Comparison of ENCODE assay signal across 12 cellular contexts in genomic region chr9:135076143-135076875, GRCh38. TPM values are rescaled to one million over a fixed set of nuclear protein-coding genes. Genes with fewer than 3 reads are reported as not detected.
DNase-seq lines count a peak whose midpoint lies in the region; ATAC-seq and TF ChIP-seq lines count a peak whose summit lies in the region.
"Had no signal": no experiment of that assay in that cellular context is flagged by ENCODE, and none has a peak within 500 bp of the region (broad histone marks: within the 10 kb centered on the region; RNA-seq: fewer than 3 reads in every experiment).

No MANE protein-coding gene starts in this region.

- H3K4me3 ChIP-seq in SK-N-SH (ENCODE audit: low read depth in 2 of 2, low read length in 1 of 2) (peak overlapping the region; percentile 53 to 62), thoracic aorta (peak overlapping the region; percentile 74)
- H3K4me3 ChIP-seq in CD8-positive, alpha-beta T cell (ENCODE audit: low read depth, low read length), result no peak overlapping the region

- H3K9me3 ChIP-seq in SK-N-SH (no peaks in the 10 kb centered on the region), thoracic aorta (no peaks in the 10 kb centered on the region)
- H3K9me3 ChIP-seq in CD8-positive, alpha-beta T cell (ENCODE audit: low read length), result no peaks in the 10 kb centered on the region

- H3K36me3 ChIP-seq in SK-N-SH (replicated peaks in 1 of 2; ENCODE audit: control insufficient read depth in 1 of 2, insufficient read depth in 2 of 2, low read length in 1 of 2) (no peaks in the 10 kb centered on the region), thoracic aorta (no peaks in the 10 kb centered on the region)
- H3K36me3 ChIP-seq in CD8-positive, alpha-beta T cell (ENCODE audit: insufficient read depth, low read length), result no peaks in the 10 kb centered on the region

- ATAC-seq in SK-N-SH treated with all-trans-retinoic acid at 6 μM for 48 hours (no peak), thoracic aorta (ENCODE audit: insufficient number of reproducible peaks, low FRiP score, low read depth) (no peak)
- ATAC-seq in CD8-positive, alpha-beta T cell, result no peak
- ATAC-seq: activated naive CD4-positive, alpha-beta T cell treated with anti-CD3 and anti-CD28 coated beads, Interleukin-2, amount 50 U/mL, for 72 hours; effector memory CD8-positive, alpha-beta T cell; stimulated activated memory B cell treated with anti-CD40 and anti-IgM and Interleukin-4, amounts not matched to agents 10 μg/mL and 1 μg/mL and 100 μg/mL, for 72 hours had no signal

- H3K4me3 Mint-ChIP-seq in CD8-positive, alpha-beta T cell, result no peak overlapping the region
- H3K4me3 Mint-ChIP-seq: effector memory CD8-positive, alpha-beta T cell; stimulated activated memory B cell treated with anti-CD40 and anti-IgM and Interleukin-4, amounts not matched to agents 10 μg/mL and 1 μg/mL and 100 μg/mL, for 72 hours had no signal

- TF ChIP-seq CTCF in SK-N-SH (IDR thresholded peaks at IDR 0.05), result no peak
- TF ChIP-seq CTCF in thoracic aorta (IDR thresholded peaks at IDR 0.05), result no peak
- TF ChIP-seq CTCF in CD8-positive, alpha-beta T cell (IDR thresholded peaks at IDR 0.05), result no peak

- no peak overlapping the region for H2AFZ ChIP-seq in SK-N-SH (ENCODE audit: low read depth)

- CTCF ChIA-PET in SK-N-SH (lab: Yijun Ruan, JAX), result interaction anchor here (0.6 to 5.7 kb wide), 7 partner anchors 10 to 627 kb away, joined by 3 to 39 read pairs (median 4); partner anchors contain the start of gene OLFM1
- CTCF ChIA-PET in CD8-positive, alpha-beta T cell (lab: Charles Lee), result no interaction called here

- H3K4me1 ChIP-seq in SK-N-SH (ENCODE audit: control insufficient read depth in 1 of 2, insufficient read depth in 2 of 2, low read depth in 1 of 2, low read length in 1 of 2) (peaks cover 0 to 6% of the 10 kb centered on the region in 2 experiments; a peak in 1 of 4 replicates), thoracic aorta (ENCODE audit: control insufficient read depth in 1 of 2, low read depth in 2 of 2) (peaks cover 3 to 19% of the 10 kb centered on the region in 2 donors)
- H3K4me1 ChIP-seq in CD8-positive, alpha-beta T cell (ENCODE audit: insufficient read depth, low read length), result no peaks in the 10 kb centered on the region

- peaks cover 37% of the 10 kb centered on the region for H3K27me3 Mint-ChIP-seq in CD8-positive, alpha-beta T cell (ENCODE audit: low read depth)

- no peaks in the 10 kb centered on the region for H3K9me3 Mint-ChIP-seq in CD8-positive, alpha-beta T cell
- H3K9me3 Mint-ChIP-seq: activated naive CD4-positive, alpha-beta T cell treated with anti-CD3 and anti-CD28 coated beads, Interleukin-2, amount 50 U/mL, for 72 hours; effector memory CD8-positive, alpha-beta T cell; stimulated activated memory B cell treated with anti-CD40 and anti-IgM and Interleukin-4, amounts not matched to agents 10 μg/mL and 1 μg/mL and 100 μg/mL, for 72 hours had no signal

- no peaks in the 10 kb centered on the region for H4K20me1 ChIP-seq in SK-N-SH (ENCODE audit: insufficient read depth)

- H3F3A ChIP-seq in SK-N-SH (replicated peaks; ENCODE audit: insufficient read depth), result no peaks in the 10 kb centered on the region

- H3K27ac ChIP-seq in SK-N-SH (ENCODE audit: low read depth in 2 of 2, low read length in 1 of 2) (no peak overlapping the region), cingulate gyrus (ENCODE audit: low read depth, low read length) (peak overlapping the region; percentile 60), thoracic aorta (no peak overlapping the region)
- no peak overlapping the region for H3K27ac ChIP-seq in CD8-positive, alpha-beta T cell (ENCODE audit: low read depth, low read length)

- no peaks in the 10 kb centered on the region for H3K4me1 Mint-ChIP-seq in CD8-positive, alpha-beta T cell (ENCODE audit: low read depth)
- H3K4me1 Mint-ChIP-seq: stimulated activated memory B cell treated with anti-CD40 and anti-IgM and Interleukin-4, amounts not matched to agents 10 μg/mL and 1 μg/mL and 100 μg/mL, for 72 hours had no signal

- intact Hi-C loops in CD8-positive, alpha-beta T cell (cut with DNase I, micrococcal nuclease), result no loop called here

- no peaks in the 10 kb centered on the region for H3K9me2 ChIP-seq in SK-N-SH

- WGBS in SK-N-SH (ENCODE audit: low lambda C conversion rate), result 21% methylated on average over 17 of the region's 19 CpGs

- H3K79me2 ChIP-seq in SK-N-SH (ENCODE audit: insufficient read depth), result no peaks in the 10 kb centered on the region

- no peak overlapping the region for H3K27ac Mint-ChIP-seq in CD8-positive, alpha-beta T cell
- H3K27ac Mint-ChIP-seq: activated naive CD4-positive, alpha-beta T cell treated with anti-CD3 and anti-CD28 coated beads, Interleukin-2, amount 50 U/mL, for 72 hours; effector memory CD8-positive, alpha-beta T cell; stimulated activated memory B cell treated with anti-CD40 and anti-IgM and Interleukin-4, amounts not matched to agents 10 μg/mL and 1 μg/mL and 100 μg/mL, for 72 hours had no signal

- H3K36me3 Mint-ChIP-seq in CD8-positive, alpha-beta T cell, result no peaks in the 10 kb centered on the region
- H3K36me3 Mint-ChIP-seq: activated naive CD4-positive, alpha-beta T cell treated with anti-CD3 and anti-CD28 coated beads, Interleukin-2, amount 50 U/mL, for 72 hours; stimulated activated memory B cell treated with anti-CD40 and anti-IgM and Interleukin-4, amounts not matched to agents 10 μg/mL and 1 μg/mL and 100 μg/mL, for 72 hours had no signal

- POLR2A ChIA-PET in SK-N-SH (lab: Yijun Ruan, JAX), result no interaction called here
- POLR2A ChIA-PET in CD8-positive, alpha-beta T cell (lab: Charles Lee), result no interaction called here

- H3K27me3 ChIP-seq in SK-N-SH (ENCODE audit: insufficient read depth) (no peaks in the 10 kb centered on the region), thoracic aorta (replicated peaks; ENCODE audit: insufficient read depth) (no peaks in the 10 kb centered on the region)
- no peaks in the 10 kb centered on the region for H3K27me3 ChIP-seq in CD8-positive, alpha-beta T cell (ENCODE audit: insufficient read depth, low read length)

- no peak for TF ChIP-seq EP300 in SK-N-SH (IDR thresholded peaks at IDR 0.05; ENCODE audit: borderline replicate concordance in 1 of 2, low read depth in 1 of 2, low read length in 1 of 2)

- H3K9ac ChIP-seq in SK-N-SH, result no peak overlapping the region

- peak overlapping the region; percentile 82; the same call in 1 of the 2 replicates for H3K4me2 ChIP-seq in SK-N-SH

- DNase-seq in SK-N-SH (peak; percentile 66), mesenteric fat pad (ENCODE audit: low spot score) (peak; percentile 76), thoracic aorta (ENCODE audit: low spot score) (no peak), amniotic stem cell (lab: John Stamatoyannopoulos, UW) (no peak), SKM-1 treated with dmso at 0.1 percent for 144 hours (lab: John Stamatoyannopoulos, UW; ENCODE audit: unreplicated experiment) (no peak)
- no peak for DNase-seq in CD8-positive, alpha-beta T cell
- DNase-seq: effector memory CD8-positive, alpha-beta T cell; NCI-H1105 had no signal

- TF ChIP-seq RAD21 in SK-N-SH (IDR thresholded peaks at IDR 0.05; ENCODE audit: low read length), result no peak

TF ChIP-seq in SK-N-SH, 30 proteins besides CTCF, POLR2A, EP300 and RAD21:
- TF ChIP-seq TAF1 (IDR thresholded peaks at IDR 0.05; ENCODE audit: borderline replicate concordance, low read depth, low read length), result no peak
- TF ChIP-seq MXI1 (IDR thresholded peaks at IDR 0.05; ENCODE audit: low read depth, low read length), result peak; percentile 57; the same call in 1 of the 2 replicates

TF ChIP-seq in SK-N-SH treated with all-trans-retinoic acid at 6 μM for 48 hours, 23 proteins besides CTCF, POLR2A, EP300 and RAD21:
- TF ChIP-seq CREB5 (CRISPR knock-in tag; IDR thresholded peaks at IDR 0.05; ENCODE audit: low read depth), result no peak

RNA-seq across cellular contexts. Expression of gene OLFM1, which starts 11.2 kb away (rescaled TPM):
- polyA plus RNA-seq in SK-N-SH (2012; rRNA removed), result 13.3 and 15.9 TPM in 2 replicates
- 16.6 and 17.2 TPM in 2 replicates for polyA plus RNA-seq in SK-N-SH (2012; cell fraction: cytosol; rRNA removed)
- polyA plus RNA-seq in SK-N-SH (2012; cell fraction: nucleus; rRNA removed), result 6.9 and 7.5 TPM in 2 replicates
- total RNA-seq in mesenteric fat pad (22.6 TPM), thoracic aorta (10 to 100 TPM; 14.5 to 24.5 TPM)
- total RNA-seq in CD8-positive, alpha-beta T cell, result not detected
- total RNA-seq: activated naive CD4-positive, alpha-beta T cell treated with anti-CD3 and anti-CD28 coated beads, Interleukin-2, amount 50 U/mL, for 72 hours had no signal

Comparison
In these comparisons a context has a peak if more than half of its experiments do, and no peak if none do; other contexts are left out.
1. DNase-seq: peak in SK-N-SH (single experiment) and mesenteric fat pad (single experiment); none in thoracic aorta (single experiment), amniotic stem cell (single experiment), SKM-1 treated with dmso at 0.1 percent for 144 hours (single experiment) and CD8-positive, alpha-beta T cell (0 of 7).
2. RNA of gene OLFM1, which starts 11.2 kb away (total RNA-seq): 14.5 to 24.5 TPM in thoracic aorta and 22.6 TPM in mesenteric fat pad (single experiment); not detected in CD8-positive, alpha-beta T cell; every median in the first group is over 10 times any median in the second.